ENCODE assay signal across 1 cellular context in the genomic region with DNA sequence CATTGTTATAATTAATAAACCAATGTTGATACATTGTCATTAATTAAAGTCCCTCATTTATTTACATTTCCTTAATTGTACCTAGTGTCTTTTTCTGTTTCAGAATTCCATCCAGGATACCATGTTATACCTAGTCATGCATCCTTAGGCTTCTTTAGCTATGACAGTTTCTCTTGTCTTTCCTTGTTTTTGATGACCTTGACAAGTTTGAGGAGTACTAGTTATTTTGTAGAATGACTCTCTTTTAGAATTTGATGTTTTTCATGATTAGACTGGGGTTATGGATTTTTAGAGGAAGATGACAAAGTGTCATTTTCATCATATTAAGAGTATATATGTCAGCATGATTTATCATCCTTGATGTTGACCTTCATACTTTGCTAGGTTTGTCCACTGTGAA.
TF ChIP-seq lines count a peak whose summit lies in the region.

No MANE protein-coding gene starts in this region.

TF ChIP-seq in HEK293T, 16 proteins besides CTCF, POLR2A, EP300 and RAD21 (continued from another document):
- TF ChIP-seq PKNOX1 (IDR thresholded peaks at IDR 0.05) (peak; percentile 43; the same call in 1 of the 2 replicates), ZNF384 (IDR thresholded peaks at IDR 0.05) (no peak), L3MBTL2 (conservative IDR thresholded peaks at IDR 0.05) (no peak), HDGF (IDR thresholded peaks at IDR 0.05; ENCODE audit: borderline replicate concordance) (no peak)
